Comparison of ENCODE assay signal across 5 cellular contexts in the genomic region with DNA sequence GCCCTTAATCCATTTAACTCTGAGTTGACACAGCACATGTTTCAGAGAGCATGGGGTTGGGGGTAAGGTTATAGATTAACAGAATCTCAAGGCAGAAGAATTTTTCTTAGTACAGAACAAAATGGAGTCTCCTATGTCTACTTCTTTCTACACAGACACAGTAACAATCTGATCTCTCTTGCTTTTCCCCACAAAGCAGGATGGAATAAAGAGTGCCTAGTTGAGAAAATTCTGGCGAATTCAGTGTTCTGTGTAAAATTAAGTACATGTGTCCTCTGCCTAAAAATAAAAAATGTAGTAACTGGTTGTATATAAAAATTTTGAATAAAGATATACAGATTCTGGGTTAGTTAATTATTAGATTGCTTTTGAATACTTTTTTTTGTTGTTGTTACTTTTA.
DNase-seq lines count a peak whose midpoint lies in the region; ATAC-seq, FAIRE-seq and TF ChIP-seq lines count a peak whose summit lies in the region.
"Not testable (repeated sequence)": the region's sequence is repeated elsewhere in the genome, so short reads cannot be mapped to it uniquely, and the experiment has no call there.

No MANE protein-coding gene starts in this region.

- not testable (repeated sequence) for ATAC-seq in A549; IMR-90 (ENCODE audit: low read depth)

- H3K23ac ChIP-seq in IMR-90 (ENCODE audit: low read depth, low read length), result not testable (repeated sequence)

- TF ChIP-seq POLR2A in A549 (IDR thresholded peaks at IDR 0.05; ENCODE audit: low read length); IMR-90 (IDR thresholded peaks at IDR 0.05; ENCODE audit: low read depth, low read length): not testable (repeated sequence)

- not testable (repeated sequence) for H4K91ac ChIP-seq in IMR-90 (ENCODE audit: insufficient read depth, low read depth, low read length)

- in situ Hi-C loops in IMR-90 (cut with MboI; ENCODE audit: low sequenced_read_pairs), result not testable (repeated sequence)

- H3K27me3 ChIP-seq in Caco-2 (replicated peaks; ENCODE audit: control insufficient read depth, insufficient read depth, low read length); IMR-90 (ENCODE audit: control insufficient read depth, insufficient read depth, low read length); hepatocyte: not testable (repeated sequence)

- not testable (repeated sequence) for H3K4me3 Mint-ChIP-seq in Caco-2 (ENCODE audit: unreplicated experiment); progenitor cell of endocrine pancreas (ENCODE audit: low read depth)

- WGBS in A549 (ENCODE audit: missing lambda C conversion rate), result 46% methylated on average over 1 of the region's 1 CpG
- WGBS in IMR-90 (ENCODE audit: extremely low coverage in 2 of 2, insufficient read length in 1 of 2), 2 experiments, result no CpG with 5 or more reads among the region's 1 CpG
- 91% methylated on average over 1 of the region's 1 CpG for WGBS in hepatocyte (ENCODE audit: low lambda C conversion rate, missing lambda C conversion rate)

- H3K27me3 Mint-ChIP-seq in Caco-2 (ENCODE audit: insufficient read depth, unreplicated experiment); progenitor cell of endocrine pancreas: not testable (repeated sequence)

- H3K56ac ChIP-seq in IMR-90 (ENCODE audit: extremely low read depth, insufficient read depth, low read length), result not testable (repeated sequence)

- not testable (repeated sequence) for H4K20me1 ChIP-seq in IMR-90 (ENCODE audit: insufficient read depth, low read length); hepatocyte (ENCODE audit: insufficient read depth, poor library complexity, severe bottlenecking)

- H4K5ac ChIP-seq in IMR-90 (ENCODE audit: low read depth, low read length), result not testable (repeated sequence)

- H3K9me3 ChIP-seq in A549; Caco-2; IMR-90 (ENCODE audit: control insufficient read depth, insufficient read depth, low read length); hepatocyte (ENCODE audit: low read depth): not testable (repeated sequence)

- not testable (repeated sequence) for H3K18ac ChIP-seq in IMR-90 (ENCODE audit: low read depth, low read length)

- not testable (repeated sequence) for H3K9ac ChIP-seq in IMR-90 (ENCODE audit: low read depth, low read length)

- not testable (repeated sequence) for TF ChIP-seq RAD21 in A549 (conservative IDR thresholded peaks at IDR 0.05 in 1 of 2, IDR thresholded peaks at IDR 0.05 in 1 of 2); IMR-90 (IDR thresholded peaks at IDR 0.05; ENCODE audit: low read length)

- CTCF ChIA-PET in A549 (lab: Yijun Ruan, JAX); Caco-2 (lab: Charles Lee); IMR-90 (lab: Yijun Ruan, JAX): not testable (repeated sequence)

- not testable (repeated sequence) for H2BK5ac ChIP-seq in IMR-90 (ENCODE audit: low read depth, low read length, poor library complexity, severe bottlenecking)

- TF ChIP-seq CTCF in A549 (IDR thresholded peaks at IDR 0.05); Caco-2 (IDR thresholded peaks at IDR 0.05; ENCODE audit: insufficient read depth in 1 of 2, low read depth in 1 of 2, low read length in 1 of 2, severe bottlenecking in 1 of 2, unreplicated experiment in 1 of 2); IMR-90 (conservative IDR thresholded peaks at IDR 0.05; ENCODE audit: low read depth, low read length); hepatocyte (IDR thresholded peaks at IDR 0.05; ENCODE audit: poor library complexity); progenitor cell of endocrine pancreas (IDR thresholded peaks at IDR 0.05; ENCODE audit: unreplicated experiment): not testable (repeated sequence)

- peaks cover 32% of the 10 kb centered on the region for H3K4me1 ChIP-seq in A549
- peaks cover 30% of the 10 kb centered on the region for H3K4me1 ChIP-seq in Caco-2
- H3K4me1 ChIP-seq in IMR-90 (ENCODE audit: control insufficient read depth, insufficient read depth, low read length), result peaks cover 11% of the 10 kb centered on the region
- peaks cover 25% of the 10 kb centered on the region for H3K4me1 ChIP-seq in hepatocyte (ENCODE audit: insufficient read depth)

- H2BK20ac ChIP-seq in IMR-90 (ENCODE audit: low read depth, low read length), result not testable (repeated sequence)

- not testable (repeated sequence) for H3K9me3 Mint-ChIP-seq in Caco-2 (ENCODE audit: unreplicated experiment); progenitor cell of endocrine pancreas (ENCODE audit: low read depth)

- not testable (repeated sequence) for H3K36me3 ChIP-seq in Caco-2 (ENCODE audit: control insufficient read depth, insufficient read depth, low read length); IMR-90 (ENCODE audit: control insufficient read depth, insufficient read depth, low read length); hepatocyte (replicated peaks; ENCODE audit: insufficient read depth, low read depth)

- H3K4me1 Mint-ChIP-seq in Caco-2 (ENCODE audit: low read depth, unreplicated experiment), result peaks cover 25% of the 10 kb centered on the region
- H3K4me1 Mint-ChIP-seq in progenitor cell of endocrine pancreas (ENCODE audit: low read depth), result not testable (repeated sequence)

- H3K36me3 Mint-ChIP-seq in Caco-2 (ENCODE audit: insufficient read depth, unreplicated experiment); progenitor cell of endocrine pancreas (ENCODE audit: insufficient read depth): not testable (repeated sequence)

- not testable (repeated sequence) for H2AK9ac ChIP-seq in IMR-90 (replicated peaks; ENCODE audit: low read depth, low read length, poor library complexity)

- not testable (repeated sequence) for BruUV-seq in Caco-2 (replicated peaks; lab: Mats Ljungman, UMichigan); IMR-90 (replicated peaks; lab: Mats Ljungman, UMichigan)

- not testable (repeated sequence) for H3K9me1 ChIP-seq in IMR-90 (ENCODE audit: insufficient read depth, low read length)

- peak overlapping the region; percentile 37 to 65; a peak in 4 of 6 replicates for H3K27ac ChIP-seq in A549
- not testable (repeated sequence) for H3K27ac ChIP-seq in IMR-90 (ENCODE audit: insufficient read depth, low read length)
- H3K27ac ChIP-seq in hepatocyte, result peak overlapping the region; percentile 71

- H3K9me2 ChIP-seq in hepatocyte (replicated peaks; ENCODE audit: insufficient read depth), result not testable (repeated sequence)

- not testable (repeated sequence) for H3K79me1 ChIP-seq in IMR-90 (ENCODE audit: low read depth in 1 of 2, low read length in 2 of 2)

- H2BK120ac ChIP-seq in IMR-90 (ENCODE audit: low read depth, low read length), result peak overlapping the region; percentile 12; the same call in 1 of the 2 replicates

- intact Hi-C loops in Caco-2 (cut with micrococcal nuclease; ENCODE audit: unreplicated experiment), result loop anchor here (2.0 to 5.0 kb wide), 3 partner anchors 47 to 222 kb away; no protein-coding TSS in a partner anchor
- intact Hi-C loops in IMR-90 (cut with micrococcal nuclease), result loop anchor here (5.0 kb wide), 1 partner anchor 82 kb away; no protein-coding TSS in a partner anchor

- H2AFZ ChIP-seq in IMR-90 (replicated peaks; ENCODE audit: low read length, poor library complexity); hepatocyte: not testable (repeated sequence)

- not testable (repeated sequence) for H3K79me2 ChIP-seq in hepatocyte

- 0 out of 3 replicates have a peak overlapping the region, but pooled peaks have one; percentile 52 for H2BK15ac ChIP-seq in IMR-90 (ENCODE audit: low read depth, low read length)

- not testable (repeated sequence) for H2AK5ac ChIP-seq in IMR-90 (ENCODE audit: low read depth, low read length)

- H3K4ac ChIP-seq in IMR-90 (ENCODE audit: low read depth, low read length), result not testable (repeated sequence)

- not testable (repeated sequence) for H4K8ac ChIP-seq in IMR-90 (ENCODE audit: low read depth in 2 of 2, low read length in 2 of 2)

- H3K4me2 ChIP-seq in A549, result peak overlapping the region; percentile 24; the same call in 2 of the 3 replicates
- H3K4me2 ChIP-seq in IMR-90 (ENCODE audit: low read depth, low read length); hepatocyte: not testable (repeated sequence)

- TF ChIP-seq EP300 in A549 (IDR thresholded peaks at IDR 0.05), result not testable (repeated sequence)

- FAIRE-seq in A549 (lab: Jason Lieb, UNC), result not testable (repeated sequence)

- H3K14ac ChIP-seq in IMR-90 (replicated peaks; ENCODE audit: low read depth, low read length), result not testable (repeated sequence)

- dilution Hi-C loops in IMR-90 (cut with HindIII; ENCODE audit: low sequenced_read_pairs, unreplicated experiment), result not testable (repeated sequence)

- H3K4me3 ChIP-seq in A549; Caco-2 (ENCODE audit: low read depth, low read length); IMR-90 (ENCODE audit: insufficient read depth, low read depth, low read length); hepatocyte: not testable (repeated sequence)

- H3K27ac Mint-ChIP-seq in Caco-2 (ENCODE audit: unreplicated experiment), result peak overlapping the region; percentile 35
- H3K27ac Mint-ChIP-seq in progenitor cell of endocrine pancreas, result peak overlapping the region; percentile 34

- POLR2A ChIA-PET in A549 (lab: Yijun Ruan, JAX); Caco-2 (lab: Charles Lee); IMR-90 (lab: Charles Lee; ENCODE audit: unreplicated experiment): not testable (repeated sequence)

- DNase-seq in A549 (ENCODE audit: low read depth in 1 of 2, low spot score in 1 of 2); Caco-2; IMR-90; hepatocyte (ENCODE audit: low spot score); progenitor cell of endocrine pancreas (ENCODE audit: low spot score, unreplicated experiment): not testable (repeated sequence)

TF ChIP-seq in A549, 52 proteins besides CTCF, POLR2A, EP300 and RAD21 (continues in another document):
- TF ChIP-seq HOXB5 (CRISPR knock-in tag; IDR thresholded peaks at IDR 0.05), result peak; percentile 89
- TF ChIP-seq EHF (CRISPR knock-in tag; IDR thresholded peaks at IDR 0.05), result peak; percentile 90
- peak; percentile 70; the same call in 1 of the 2 replicates for TF ChIP-seq HOXB13 (CRISPR knock-in tag; IDR thresholded peaks at IDR 0.05; ENCODE audit: low read depth)
